ENCODE assay signal across 18 cellular contexts in genomic region chr4:101500742-101501141, GRCh38.
A peak's percentile ranks its signal among the peaks of the same experiment; 100 is the strongest.
DNase-seq lines count a peak whose midpoint lies in the region; ATAC-seq and TF ChIP-seq lines count a peak whose summit lies in the region.
"Had no signal": no experiment of that assay in that cellular context is flagged by ENCODE, and none has a peak within 500 bp of the region (broad histone marks: within the 10 kb centered on the region; RNA-seq: fewer than 3 reads in every experiment).

No MANE protein-coding gene starts in this region.

- H3K36me3 Mint-ChIP-seq in type B pancreatic cell = no peaks in the 10 kb centered on the region
- H3K36me3 Mint-ChIP-seq: CD4-positive, alpha-beta memory T cell had no signal

- H3K36me3 ChIP-seq in PC-3 (ENCODE audit: low read depth, low read length) = no peaks in the 10 kb centered on the region
- H3K36me3 ChIP-seq: BE2C had no signal

- H3K4me1 Mint-ChIP-seq in type B pancreatic cell (ENCODE audit: unreplicated experiment) = no peaks in the 10 kb centered on the region
- H3K4me1 Mint-ChIP-seq: CD4-positive, alpha-beta memory T cell had no signal

- no peaks in the 10 kb centered on the region for H3K27me3 ChIP-seq in PC-3 (ENCODE audit: low read length)
- H3K27me3 ChIP-seq: BE2C had no signal

- no peak overlapping the region for H3K4me3 Mint-ChIP-seq in type B pancreatic cell
- H3K4me3 Mint-ChIP-seq: CD4-positive, alpha-beta memory T cell; HFFc6 had no signal

- peak; percentile 76 for ATAC-seq in PC-3
- ATAC-seq in HG02763 (IDR thresholded peaks at IDR 0.05; ENCODE audit: unreplicated experiment) = no peak
- ATAC-seq: A549 had no signal

- no peak overlapping the region for H2AFZ ChIP-seq in PC-3 (ENCODE audit: low read length)

- no peaks in the 10 kb centered on the region for H3K27me3 Mint-ChIP-seq in type B pancreatic cell

- H3K4me3 ChIP-seq in PC-3 (ENCODE audit: low read length) (no peak overlapping the region), epithelial cell of esophagus (ENCODE audit: low read length) (no peak overlapping the region)
- H3K4me3 ChIP-seq: A549 had no signal

- no peaks in the 10 kb centered on the region for H3K9me3 Mint-ChIP-seq in type B pancreatic cell
- H3K9me3 Mint-ChIP-seq: HFFc6 had no signal

- TF ChIP-seq CTCF in PC-3 (conservative IDR thresholded peaks at IDR 0.05; ENCODE audit: low read depth, low read length) (no peak), epithelial cell of esophagus (IDR thresholded peaks at IDR 0.05; ENCODE audit: insufficient read depth, low read depth, low read length, missing control alignments) (no peak), type B pancreatic cell (conservative IDR thresholded peaks at IDR 0.05) (no peak)

- CTCF ChIA-PET in PC-3 (lab: Charles Lee) = no interaction called here

- no peaks in the 10 kb centered on the region for H3F3A ChIP-seq in PC-3 (ENCODE audit: low read length, unreplicated experiment)

- no TSS peak for BruUV-seq in PC-3 (replicated peaks; lab: Mats Ljungman, UMichigan)

- H3K9me2 ChIP-seq in PC-3 (replicated peaks; ENCODE audit: low read length) = no peaks in the 10 kb centered on the region

- H3K79me2 ChIP-seq in PC-3 (ENCODE audit: low read length) = no peaks in the 10 kb centered on the region

- no peak overlapping the region for H3K4me2 ChIP-seq in PC-3 (ENCODE audit: low read length)
- H3K4me2 ChIP-seq: A549 had no signal

- no peaks in the 10 kb centered on the region for H4K20me1 ChIP-seq in PC-3 (ENCODE audit: low read length)

- DNase-seq in HT1080 (ENCODE audit: low read depth) = peak; percentile 8
- DNase-seq in PC-3 = peak; percentile 83
- peak; percentile 60 for DNase-seq in epithelial cell of esophagus (ENCODE audit: low read depth)
- DNase-seq in foreskin melanocyte = peak; percentile 40
- no peak for DNase-seq in posterior cingulate gyrus
- DNase-seq in type B pancreatic cell (ENCODE audit: extremely low spot score, unreplicated experiment) = no peak
- DNase-seq: BE2C; CD4-positive, alpha-beta memory T cell; COR-L47; DMS153; DMS79 treated with DMSO at 0.1 percent for 48 hours; EL; HCEC 1CT; HFFc6 had no signal

- peaks cover 6% of the 10 kb centered on the region; the same call in 1 of the 2 replicates for H3K4me1 ChIP-seq in PC-3 (ENCODE audit: insufficient read depth, low read length)
- H3K4me1 ChIP-seq: A549, BE2C had no signal

- H3K27ac Mint-ChIP-seq in type B pancreatic cell = no peak overlapping the region
- H3K27ac Mint-ChIP-seq: CD4-positive, alpha-beta memory T cell; HFFc6 had no signal

- POLR2A ChIA-PET in PC-3 (lab: Charles Lee; ENCODE audit: unreplicated experiment) = no interaction called here

- H3K27ac ChIP-seq in PC-3 (ENCODE audit: low read length) = peak overlapping the region; percentile 28
- H3K27ac ChIP-seq: A549, C4-2B, HL-60 had no signal

- no peak overlapping the region for H3K9ac ChIP-seq in PC-3 (ENCODE audit: low read length)

- no peaks in the 10 kb centered on the region for H3K9me3 ChIP-seq in PC-3 (ENCODE audit: low read length)
- H3K9me3 ChIP-seq: A549, BE2C had no signal

- intact Hi-C loops in PC-3 (cut with micrococcal nuclease) = no loop called here
- intact Hi-C loops in posterior cingulate gyrus (cut with DNase I) = no loop called here

Comparison
In these comparisons a context has a peak if more than half of its experiments do, and no peak if none do; other contexts are left out.
1. DNase-seq: peak in HT1080 (single experiment), PC-3 (single experiment), epithelial cell of esophagus (single experiment) and foreskin melanocyte (single experiment); none in posterior cingulate gyrus (0 of 10) and type B pancreatic cell (single experiment).